In the genomic region with DNA sequence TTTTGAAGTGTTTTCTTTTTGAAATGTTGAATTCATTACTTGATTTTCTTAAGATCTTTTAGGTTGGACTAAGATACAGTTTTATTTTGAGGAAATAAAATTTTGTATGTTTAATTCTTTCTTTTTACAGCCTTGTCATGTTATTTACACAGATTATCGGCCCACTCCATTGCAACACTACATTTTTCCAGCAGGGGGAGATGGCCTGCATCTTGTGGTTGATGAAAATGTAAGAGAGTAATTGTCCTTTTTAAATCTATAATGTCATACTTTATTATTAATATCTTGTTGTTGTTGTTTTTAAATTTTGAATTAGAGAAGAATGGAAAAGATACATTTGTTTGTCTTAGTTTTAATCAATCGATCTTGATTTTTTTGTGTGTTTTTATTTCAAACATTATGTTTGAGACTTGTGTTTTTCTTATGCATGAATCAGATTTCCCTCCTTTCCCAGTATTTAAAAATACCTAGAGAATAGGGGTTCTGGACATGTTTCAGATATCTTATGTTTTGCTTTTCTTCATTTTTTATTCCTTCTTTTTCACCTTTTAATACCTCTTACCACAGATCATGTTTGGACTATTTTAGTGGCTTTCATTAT, we compare ENCODE assay signal across 8 cellular contexts. TPM values are rescaled to one million over a fixed set of nuclear protein-coding genes. Genes with fewer than 3 reads are reported as not detected.
DNase-seq lines count a peak whose midpoint lies in the region; TF ChIP-seq lines count a peak whose summit lies in the region.

No MANE protein-coding gene starts in this region.

- TF ChIP-seq CTCF in AG04450 (IDR thresholded peaks at IDR 0.05; ENCODE audit: low read depth, low read length) (peak; percentile 95), GM12874 (IDR thresholded peaks at IDR 0.05; ENCODE audit: insufficient read depth, low read depth, low read length) (peak; percentile 56), uterus (IDR thresholded peaks at IDR 0.05) (peak; percentile 78 to 84 (median 80))

- no peak for TF ChIP-seq POLR2A in uterus (IDR thresholded peaks at IDR 0.05)

- POLR2A ChIA-PET in AG04450 (lab: Yijun Ruan, JAX): no interaction called here

- DNase-seq in AG04450 (ENCODE audit: low read depth, low spot score) (peak; percentile 36), RPMI7951 (ENCODE audit: low read depth) (peak; percentile 39), foreskin melanocyte (peak; percentile 36), pons (ENCODE audit: low spot score) (peak; percentile 71), uterus (peak; percentile 50 to 69), OCI-M2 (lab: John Stamatoyannopoulos, UW; ENCODE audit: unreplicated experiment) (no peak)
- peak; percentile 23 for DNase-seq in activated effector memory CD4-positive, alpha-beta T cell treated with Interleukin-2 at 50 U/mL for 16 hours

- H3K4me1 ChIP-seq in uterus: no peaks in the 10 kb centered on the region

- H3K27ac ChIP-seq in AG04450 (ENCODE audit: low read depth, low read length): no peak overlapping the region
- H3K27ac ChIP-seq in uterus: peak overlapping the region; percentile 35 to 39

- H3K9me3 ChIP-seq in AG04450 (ENCODE audit: control insufficient read depth, insufficient read depth, low read length) (no peaks in the 10 kb centered on the region), uterus (no peaks in the 10 kb centered on the region)

- CTCF ChIA-PET in AG04450 (lab: Charles Lee): interaction anchor here (1.1 kb wide), 1 partner anchor 356 kb away, joined by 3 read pairs; no protein-coding TSS in a partner anchor

- H3K4me3 ChIP-seq in AG04450 (ENCODE audit: low read depth, low read length) (no peak overlapping the region), uterus (no peak overlapping the region)

- H3K36me3 ChIP-seq in uterus: no peaks in the 10 kb centered on the region

- H3K27me3 ChIP-seq in AG04450 (ENCODE audit: control insufficient read depth, insufficient read depth, low read length) (no peaks in the 10 kb centered on the region), uterus (no peaks in the 10 kb centered on the region)

- intact Hi-C loops in uterus (cut with DNase I; ENCODE audit: low total_unique reads): no loop called here

RNA-seq across cellular contexts. Expression of a gene that starts 36.7 kb away (rescaled TPM):
- 37.2 and 61.7 TPM in 2 replicates for polyA plus RNA-seq in AG04450 (2011; rRNA removed)
- polyA minus RNA-seq in AG04450 (2011; rRNA and poly(A)+ RNA removed): 30.7 and 72.5 TPM in 2 replicates
- 86.0 and 113 TPM in 2 replicates for total RNA-seq in RPMI7951 (2014; rRNA removed; shearing (Covaris generic))
- total RNA-seq in uterus: 100 to 1,000 TPM in 1 of 4 donors, 10 to 100 TPM in 3; 30.0 to 138 (median 59.2) TPM

RNA-seq across cellular contexts. Expression of a gene that starts 37.0 kb away (rescaled TPM):
- 10.8 and 14.3 TPM in 2 replicates for polyA plus RNA-seq in AG04450 (2011; rRNA removed)
- polyA minus RNA-seq in AG04450 (2011; rRNA and poly(A)+ RNA removed): 5.2 and 9.8 TPM in 2 replicates
- 21.5 and 26.3 TPM in 2 replicates for total RNA-seq in RPMI7951 (2014; rRNA removed; shearing (Covaris generic))
- 10 to 100 TPM; 22.0 to 44.4 (median 27.0) TPM for total RNA-seq in uterus
